In genomic region chr5:36569456-36569855, GRCh38 we compare ENCODE assay signal across 21 cellular contexts. TPM values are rescaled to one million over a fixed set of nuclear protein-coding genes. Genes with fewer than 3 reads are reported as not detected.
DNase-seq lines count a peak whose midpoint lies in the region; ATAC-seq, FAIRE-seq and TF ChIP-seq lines count a peak whose summit lies in the region.
"Had no signal": no experiment of that assay in that cellular context is flagged by ENCODE, and none has a peak within 500 bp of the region (broad histone marks: within the 10 kb centered on the region; RNA-seq: fewer than 3 reads in every experiment).

No MANE protein-coding gene starts in this region.

- no peaks in the 10 kb centered on the region for H3K36me3 ChIP-seq in keratinocyte (ENCODE audit: control insufficient read depth in 2 of 2, extremely low read depth in 1 of 2, insufficient read depth in 2 of 2, low read length in 2 of 2)
- H3K36me3 ChIP-seq in aorta (ENCODE audit: control insufficient read depth in 1 of 2, insufficient read depth in 2 of 2, low read length in 1 of 2), result no peaks in the 10 kb centered on the region
- H3K36me3 ChIP-seq in mucosa of descending colon (ENCODE audit: low read depth), result no peaks in the 10 kb centered on the region
- H3K36me3 ChIP-seq: SJSA1, thoracic aorta had no signal

- 13 to 18% methylated on average over 5 of the region's 5 CpGs for WGBS in aorta, 2 donors

- no peaks in the 10 kb centered on the region for H3K9me1 ChIP-seq in keratinocyte (ENCODE audit: control insufficient read depth, extremely low read depth, insufficient read depth, low read length)

- no peaks in the 10 kb centered on the region for H3K27me3 Mint-ChIP-seq in activated CD4-positive, alpha-beta T cell treated with anti-CD3 and anti-CD28 coated beads for 36 hours
- H3K27me3 Mint-ChIP-seq: activated naive CD4-positive, alpha-beta T cell treated with anti-CD3 and anti-CD28 coated beads, Interleukin-2, amount 10 ng/mL, durations not matched to agents 7 days and 5 days had no signal

- H3K27ac Mint-ChIP-seq in activated CD4-positive, alpha-beta T cell treated with anti-CD3 and anti-CD28 coated beads for 36 hours, result no peak overlapping the region
- H3K27ac Mint-ChIP-seq: activated naive CD4-positive, alpha-beta T cell treated with anti-CD3 and anti-CD28 coated beads, Interleukin-2, amount 10 ng/mL, durations not matched to agents 7 days and 5 days; immature natural killer cell; T-helper 2 cell treated with Interferon-gamma antibody and Interleukin-4, amounts not matched to agents 5 μg/mL and 100 μg/mL, for 36 hours had no signal

- H3K4me1 Mint-ChIP-seq in activated CD4-positive, alpha-beta T cell treated with anti-CD3 and anti-CD28 coated beads for 36 hours, result no peaks in the 10 kb centered on the region
- H3K4me1 Mint-ChIP-seq: activated naive CD4-positive, alpha-beta T cell treated with anti-CD3 and anti-CD28 coated beads, Interleukin-2, amount 10 ng/mL, durations not matched to agents 7 days and 5 days; immature natural killer cell; neural crest cell had no signal

- peak overlapping the region; percentile 40 for H2AFZ ChIP-seq in keratinocyte (ENCODE audit: control insufficient read depth, low read length)

- peak; percentile 75 for FAIRE-seq in keratinocyte (lab: Jason Lieb, UNC)

- H3K4me3 ChIP-seq in fibroblast of mammary gland (ENCODE audit: control insufficient read depth, low read depth, low read length), result no peak overlapping the region
- H3K4me3 ChIP-seq in keratinocyte (ENCODE audit: control insufficient read depth in 2 of 3, extremely low read depth in 1 of 3, insufficient read depth in 2 of 3, low read depth in 1 of 3, low read length in 3 of 3), result no peak overlapping the region
- no peak overlapping the region for H3K4me3 ChIP-seq in aorta (ENCODE audit: low read length in 2 of 2)
- H3K4me3 ChIP-seq in mucosa of descending colon, result no peak overlapping the region
- H3K4me3 ChIP-seq: SJSA1, thoracic aorta had no signal

- H3K4me1 ChIP-seq in keratinocyte (ENCODE audit: control insufficient read depth, extremely low read depth, insufficient read depth, low read length) (peaks cover 27% of the 10 kb centered on the region), aorta (ENCODE audit: control insufficient read depth in 1 of 2, insufficient read depth in 2 of 2, low read length in 2 of 2) (no peaks in the 10 kb centered on the region), mucosa of descending colon (ENCODE audit: low read depth) (no peaks in the 10 kb centered on the region)

- H3K4me3 Mint-ChIP-seq in activated CD4-positive, alpha-beta T cell treated with anti-CD3 and anti-CD28 coated beads for 36 hours, result no peak overlapping the region
- H3K4me3 Mint-ChIP-seq: activated naive CD4-positive, alpha-beta T cell treated with anti-CD3 and anti-CD28 coated beads, Interleukin-2, amount 10 ng/mL, durations not matched to agents 7 days and 5 days; immature natural killer cell; neural crest cell; T-helper 2 cell treated with Interferon-gamma antibody and Interleukin-4, amounts not matched to agents 5 μg/mL and 100 μg/mL, for 36 hours had no signal

- intact Hi-C loops in aorta (cut with DNase I) (no loop called here), mucosa of descending colon (cut with DNase I, micrococcal nuclease) (no loop called here)
- intact Hi-C loops in activated CD4-positive, alpha-beta T cell treated with anti-CD3 and anti-CD28 coated beads for 36 hours (cut with DNase I, micrococcal nuclease), result no loop called here

- CTCF ChIA-PET in activated CD4-positive, alpha-beta T cell treated with anti-CD3 and anti-CD28 coated beads for 36 hours (lab: Charles Lee), result interaction anchor here (0.7 to 1.6 kb wide), 2 partner anchors 13 to 35 kb away, joined by 3 to 7 read pairs; no protein-coding TSS in a partner anchor

- ATAC-seq in aorta (ENCODE audit: low FRiP score), result peak; percentile 83
- no peak for ATAC-seq in activated CD4-positive, alpha-beta T cell treated with anti-CD3 and anti-CD28 coated beads for 36 hours
- ATAC-seq in mucosa of descending colon, result no peak

- no peaks in the 10 kb centered on the region for H3K9me3 Mint-ChIP-seq in activated CD4-positive, alpha-beta T cell treated with anti-CD3 and anti-CD28 coated beads for 36 hours (ENCODE audit: low read depth)
- H3K9me3 Mint-ChIP-seq: activated naive CD4-positive, alpha-beta T cell treated with anti-CD3 and anti-CD28 coated beads, Interleukin-2, amount 10 ng/mL, durations not matched to agents 7 days and 5 days; immature natural killer cell; neural crest cell; T-helper 2 cell treated with Interferon-gamma antibody and Interleukin-4, amounts not matched to agents 5 μg/mL and 100 μg/mL, for 36 hours had no signal

- H3K27ac ChIP-seq in keratinocyte (ENCODE audit: control insufficient read depth, insufficient read depth, low read length) (no peak overlapping the region), aorta (ENCODE audit: low read depth in 1 of 2, low read length in 2 of 2) (no peak overlapping the region)
- H3K27ac ChIP-seq: SJSA1, thoracic aorta had no signal

- H3K79me2 ChIP-seq in keratinocyte (ENCODE audit: control insufficient read depth, insufficient read depth, low read length), result no peaks in the 10 kb centered on the region

- DNase-seq in RPMI7951 (ENCODE audit: low read depth), result peak; percentile 65
- peak; percentile 82 for DNase-seq in fibroblast of mammary gland (ENCODE audit: low read depth)
- no peak for DNase-seq in keratinocyte (ENCODE audit: low read depth, low spot score)
- peak in 1 of 2 donors; percentile 56 for DNase-seq in aorta
- no peak for DNase-seq in activated CD4-positive, alpha-beta T cell treated with anti-CD3 and anti-CD28 coated beads for 36 hours
- no peak for DNase-seq in activated effector memory CD4-positive, alpha-beta T cell treated with anti-CD3 and anti-CD28 coated beads, Interleukin-2, amount 50 U/mL, for 16 hours
- DNase-seq in mucosa of descending colon, result no peak
- DNase-seq: activated CD8-positive, alpha-beta memory T cell treated with anti-CD3 and anti-CD28 coated beads, Interleukin-2, amount 50 U/mL, for 4 hours; activated naive CD4-positive, alpha-beta T cell treated with anti-CD3 and anti-CD28 coated beads, Interleukin-2, amount 10 ng/mL, durations not matched to agents 7 days and 5 days; central memory CD4-positive, alpha-beta T cell; DMS53; effector CD8-positive, alpha-beta T cell; immature natural killer cell; MM.1S; NCI-H187 treated with DMSO at 0.1 percent for 48 hours; NCI-H446; stimulated activated CD4-positive, alpha-beta T cell treated with anti-CD3 and anti-CD28 coated beads, Interleukin-4, amount 100 ng/mL, for 1 hour had no signal

- no peaks in the 10 kb centered on the region for H3K9me3 ChIP-seq in keratinocyte (ENCODE audit: control insufficient read depth, low read depth, low read length)
- H3K9me3 ChIP-seq in aorta (ENCODE audit: control insufficient read depth, low read length), result no peaks in the 10 kb centered on the region
- no peaks in the 10 kb centered on the region for H3K9me3 ChIP-seq in mucosa of descending colon
- H3K9me3 ChIP-seq: SJSA1, thoracic aorta had no signal

- dilution Hi-C loops in keratinocyte (cut with MboI; ENCODE audit: extremely low pct_ligation_motif_present, low sequenced_read_pairs), result no loop called here

- no peaks in the 10 kb centered on the region for H4K20me1 ChIP-seq in keratinocyte (ENCODE audit: control insufficient read depth, extremely low read depth, insufficient read depth, low read length)

- POLR2A ChIA-PET in activated CD4-positive, alpha-beta T cell treated with anti-CD3 and anti-CD28 coated beads for 36 hours (lab: Charles Lee), result no interaction called here

- H3K4me2 ChIP-seq in keratinocyte (ENCODE audit: control insufficient read depth, extremely low read depth, insufficient read depth, low read depth, low read length), result no peak overlapping the region

- H3K27me3 ChIP-seq in keratinocyte (ENCODE audit: control insufficient read depth, extremely low read depth, insufficient read depth, low read length) (no peaks in the 10 kb centered on the region), aorta (ENCODE audit: control insufficient read depth in 1 of 2, insufficient read depth in 2 of 2, low read length in 1 of 2) (peaks cover 0 to 2% of the 10 kb centered on the region in 2 donors)
- H3K27me3 ChIP-seq: SJSA1 had no signal

- no peaks in the 10 kb centered on the region for H3K36me3 Mint-ChIP-seq in activated CD4-positive, alpha-beta T cell treated with anti-CD3 and anti-CD28 coated beads for 36 hours (ENCODE audit: low read depth)
- H3K36me3 Mint-ChIP-seq: activated naive CD4-positive, alpha-beta T cell treated with anti-CD3 and anti-CD28 coated beads, Interleukin-2, amount 10 ng/mL, durations not matched to agents 7 days and 5 days; immature natural killer cell had no signal

- TF ChIP-seq CTCF in fibroblast of mammary gland (conservative IDR thresholded peaks at IDR 0.05; ENCODE audit: control insufficient read depth, insufficient read depth, low read depth, low read length), result no peak
- TF ChIP-seq CTCF in keratinocyte (optimal IDR thresholded peaks at IDR 0.05 in 1 of 3, IDR thresholded peaks at IDR 0.05 in 1 of 3, conservative IDR thresholded peaks at IDR 0.05 in 1 of 3; ENCODE audit: extremely low read depth in 1 of 3, insufficient read depth in 2 of 3, low read length in 3 of 3), result no peak
- no peak for TF ChIP-seq CTCF in mucosa of descending colon (IDR thresholded peaks at IDR 0.05)

- H3K9ac ChIP-seq in keratinocyte (ENCODE audit: control insufficient read depth, extremely low read depth, insufficient read depth, low read length), result no peak overlapping the region

RNA-seq across cellular contexts. Expression of gene SLC1A3, which starts 37.0 kb away (rescaled TPM):
- total RNA-seq in RPMI7951 (2014; rRNA removed; shearing (Covaris generic)), result 48.9 and 58.8 TPM in 2 replicates
- polyA plus RNA-seq in keratinocyte (16.6 to 22.2 TPM (median 17.0 TPM) in 3 replicates), aorta (10 to 100 TPM in 1 of 2 donors, under 1 TPM in 1; 0.61 to 19.9 TPM)
- 6.1 TPM for polyA plus RNA-seq in keratinocyte (2011; ENCODE audit: low read depth)
- 4.7 and 7.4 TPM in 2 replicates for polyA plus RNA-seq in keratinocyte (2011; cell fraction: cytosol; rRNA removed)
- 21.0 and 24.3 TPM in 2 replicates for polyA plus RNA-seq in keratinocyte (2011; cell fraction: nucleus; rRNA removed)
- polyA plus RNA-seq in keratinocyte (2012; ENCODE audit: low replicate concordance), result 8.6 and 16.3 TPM in 2 replicates
- 36.0 to 56.9 TPM (median 40.3 TPM) in 3 replicates for polyA minus RNA-seq in keratinocyte
- 18.8 TPM for polyA minus RNA-seq in keratinocyte (2011; cell fraction: cytosol; rRNA and poly(A)+ RNA removed)
- polyA minus RNA-seq in keratinocyte (2011; cell fraction: nucleus; rRNA and poly(A)+ RNA removed), result 51.1 and 73.7 TPM in 2 replicates
- total RNA-seq in aorta (10 to 100 TPM; 12.4 to 23.5 TPM), mucosa of descending colon (10 to 100 TPM in 1 of 3 donors, 1 to 10 TPM in 1, under 1 TPM in 1; 0.67 to 10.2 (median 7.9) TPM)
- total RNA-seq in activated CD4-positive, alpha-beta T cell treated with anti-CD3 and anti-CD28 coated beads for 36 hours, result under 1 TPM; 0.16 TPM

Comparison
In these comparisons a context has a peak if more than half of its experiments do, and no peak if none do; other contexts are left out.
1. DNase-seq: peak in RPMI7951 (single experiment) and fibroblast of mammary gland (single experiment); none in keratinocyte (single experiment), activated CD4-positive, alpha-beta T cell treated with anti-CD3 and anti-CD28 coated beads for 36 hours (single experiment), activated effector memory CD4-positive, alpha-beta T cell treated with anti-CD3 and anti-CD28 coated beads, Interleukin-2, amount 50 U/mL, for 16 hours (single experiment) and mucosa of descending colon (0 of 3).